19 cellular contexts compared by ENCODE assay signal in the genomic region with DNA sequence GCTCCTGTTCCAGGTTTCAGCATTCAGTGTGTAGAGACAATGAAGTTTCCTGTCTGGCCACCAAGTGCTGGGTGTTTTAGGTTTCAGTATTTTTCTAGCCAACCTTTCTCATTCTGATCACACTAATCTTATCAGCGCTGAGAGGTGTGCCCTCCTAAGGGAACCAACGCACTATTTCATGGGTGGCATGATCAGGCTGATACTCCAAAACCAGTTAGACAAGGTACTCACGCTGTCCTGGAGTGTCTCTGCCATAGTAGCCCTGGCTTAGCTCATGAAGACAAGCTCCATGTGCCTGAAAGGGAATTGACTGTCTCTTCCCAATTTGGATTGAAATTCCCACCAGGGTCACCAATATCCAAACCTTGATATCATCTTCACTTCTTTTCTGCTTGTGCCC. TPM values are rescaled to one million over a fixed set of nuclear protein-coding genes. Genes with fewer than 3 reads are reported as not detected.
DNase-seq lines count a peak whose midpoint lies in the region; ATAC-seq, FAIRE-seq and TF ChIP-seq lines count a peak whose summit lies in the region.
"Had no signal": no experiment of that assay in that cellular context is flagged by ENCODE, and none has a peak within 500 bp of the region (broad histone marks: within the 10 kb centered on the region; RNA-seq: fewer than 3 reads in every experiment).

No MANE protein-coding gene starts in this region.

- no peaks in the 10 kb centered on the region for H4K20me1 ChIP-seq in osteoblast (ENCODE audit: insufficient read depth, low read length)

- no peak for TF ChIP-seq POLR2A in esophagus squamous epithelium (IDR thresholded peaks at IDR 0.05)

- DNase-seq in HTR-8/SVneo (ENCODE audit: insufficient read length, low spot score) (no peak), NCI-H510A treated with DMSO at 0.1 percent for 48 hours (lab: John Stamatoyannopoulos, UW) (peak; percentile 88), esophagus squamous epithelium (lab: John Stamatoyannopoulos, UW) (no peak), upper lobe of right lung (no peak), pons (ENCODE audit: low spot score) (no peak), osteoblast (ENCODE audit: insufficient read length, low spot score, missing footprints) (no peak)
- DNase-seq: BE2C; CD4-positive, alpha-beta T cell; DMS79; H9; KBM-7; NCI-H1436; NCI-H2081 treated with DMSO at 0.1 percent for 48 hours; NCI-H226; NK-92 treated with Interleukin-12 subunit alpha and Interleukin-12 subunit beta, amount 100 ng/mL, for 24 hours; RPMI8226; SIG-M5 had no signal

- H2AFZ ChIP-seq in osteoblast (ENCODE audit: low read length), result no peak overlapping the region

- no peaks in the 10 kb centered on the region for H3K79me2 ChIP-seq in osteoblast (ENCODE audit: insufficient read depth, low read length)

- no peaks in the 10 kb centered on the region for H3K9me3 ChIP-seq in esophagus squamous epithelium
- no peaks in the 10 kb centered on the region for H3K9me3 ChIP-seq in upper lobe of right lung
- H3K9me3 ChIP-seq in osteoblast (ENCODE audit: low read depth, low read length), result no peaks in the 10 kb centered on the region
- H3K9me3 ChIP-seq: BE2C had no signal

- peaks cover 0 to 61% (median 13%) of the 10 kb centered on the region in 3 donors for H3K4me1 ChIP-seq in esophagus squamous epithelium
- H3K4me1 ChIP-seq in upper lobe of right lung, result no peaks in the 10 kb centered on the region
- peaks cover 12% of the 10 kb centered on the region for H3K4me1 ChIP-seq in osteoblast (ENCODE audit: insufficient read depth, low read length)
- H3K4me1 ChIP-seq: BE2C had no signal

- ATAC-seq in upper lobe of right lung (peak; percentile 83), HG02642 (IDR thresholded peaks at IDR 0.05; ENCODE audit: poor library complexity, unreplicated experiment) (no peak)
- ATAC-seq: GM12878 had no signal

- H3K27me3 ChIP-seq in esophagus squamous epithelium (no peaks in the 10 kb centered on the region), upper lobe of right lung (no peaks in the 10 kb centered on the region), osteoblast (ENCODE audit: insufficient read depth, low read length) (no peaks in the 10 kb centered on the region)
- H3K27me3 ChIP-seq: BE2C had no signal

- TF ChIP-seq CTCF in esophagus squamous epithelium (IDR thresholded peaks at IDR 0.05) (no peak), upper lobe of right lung (IDR thresholded peaks at IDR 0.05) (no peak), osteoblast (IDR thresholded peaks at IDR 0.05; ENCODE audit: extremely low read depth, low read depth, low read length) (no peak)

- FAIRE-seq in HTR-8/SVneo (lab: Jason Lieb, UNC), result peak; percentile 16
- FAIRE-seq: GM12878 had no signal

- H3K4me2 ChIP-seq in osteoblast (ENCODE audit: insufficient read depth, low read length), result no peak overlapping the region

- 44 to 49% methylated on average over 3 of the region's 3 CpGs for WGBS in esophagus squamous epithelium, 2 donors

- H3K36me3 ChIP-seq in esophagus squamous epithelium (no peaks in the 10 kb centered on the region), upper lobe of right lung (no peaks in the 10 kb centered on the region), osteoblast (ENCODE audit: insufficient read depth, low read length) (no peaks in the 10 kb centered on the region)
- H3K36me3 ChIP-seq: BE2C had no signal

- H3K4me3 ChIP-seq in esophagus squamous epithelium (no peak overlapping the region), upper lobe of right lung (no peak overlapping the region), osteoblast (ENCODE audit: insufficient read depth, low read length) (no peak overlapping the region)
- H3K4me3 ChIP-seq: GM12878 had no signal

- intact Hi-C loops in esophagus squamous epithelium (cut with DNase I), result no loop called here
- intact Hi-C loops in upper lobe of right lung (cut with DNase I), result no loop called here

- H3K27ac ChIP-seq in esophagus squamous epithelium, result peak overlapping the region in 3 of 4 donors; percentile 32 to 82 (median 54)
- H3K27ac ChIP-seq in upper lobe of right lung, result no peak overlapping the region
- H3K27ac ChIP-seq in osteoblast (ENCODE audit: low read depth, low read length), result no peak overlapping the region

RNA-seq across cellular contexts. Expression of a gene that starts 8.0 kb away (rescaled TPM):
- total RNA-seq in esophagus squamous epithelium (100 to 1,000 TPM in 1 of 4 donors, 10 to 100 TPM in 3; 23.4 to 105 (median 65.1) TPM), upper lobe of right lung (8.1 TPM), osteoblast (0.59 and 1.1 TPM in 2 replicates)

Comparison
In these comparisons a context has a peak if more than half of its experiments do, and no peak if none do; other contexts are left out.
1. H3K27ac ChIP-seq: peak in esophagus squamous epithelium (3 of 4); none in upper lobe of right lung (single experiment) and osteoblast (single experiment).